In genomic region chr5:158797498-158797845, GRCh38 we compare ENCODE assay signal across 21 cellular contexts.
"Had no signal": no experiment of that assay in that cellular context is flagged by ENCODE, and none has a peak within 500 bp of the region (broad histone marks: within the 10 kb centered on the region; RNA-seq: fewer than 3 reads in every experiment).

No MANE protein-coding gene starts in this region.

- H2AFZ ChIP-seq: hepatocyte had no signal

- H3K36me3 ChIP-seq: colonic mucosa, neutrophil, pancreas, transverse colon, uterus, WERI-Rb-1 had no signal

- DNase-seq: activated CD4-positive, alpha-beta T cell treated with anti-CD3 and anti-CD28 coated beads, Interleukin-2, amount 10 ng/mL, durations not matched to agents 7 days and 5 days; activated CD4-positive, CD25-positive, alpha-beta regulatory T cell treated with anti-CD3 and anti-CD28 coated beads, Interleukin-2, amount 50 U/mL, for 72 hours; activated CD8-positive, alpha-beta memory T cell treated with anti-CD3 and anti-CD28 coated beads, Interleukin-2, amount 10 ng/mL, durations not matched to agents 7 days and 5 days; activated CD8-positive, alpha-beta T cell treated with anti-CD3 and anti-CD28 coated beads for 36 hours; activated gamma-delta T cell; activated T-cell treated with anti-CD3 and anti-CD28 coated beads for 4 hours; colonic mucosa; foreskin melanocyte; immature natural killer cell; pancreas; spleen; stimulated activated CD4-positive, alpha-beta T cell treated with anti-CD3 and anti-CD28 coated beads, Interleukin-4, amount 100 ng/mL, for 4 hours; stimulated activated naive CD8-positive, alpha-beta T cell treated with anti-CD3 and anti-CD28 coated beads, Interleukin-15, Interleukin-2, amounts not matched to agents 100 U/mL and 50 U/mL, for 24 hours; substantia nigra; T-helper 1 cell; transverse colon; uterus; WERI-Rb-1 had no signal

- H3K4me3 ChIP-seq: colonic mucosa, hepatocyte, pancreas, spleen, transverse colon, uterus had no signal

- H3K27me3 ChIP-seq: colonic mucosa, neutrophil, pancreas, spleen, transverse colon, uterus had no signal

- ATAC-seq: activated CD8-positive, alpha-beta memory T cell treated with anti-CD3 and anti-CD28 coated beads, Interleukin-2, amount 10 ng/mL, durations not matched to agents 7 days and 5 days; activated CD8-positive, alpha-beta T cell treated with anti-CD3 and anti-CD28 coated beads for 36 hours; stimulated activated naive CD8-positive, alpha-beta T cell treated with anti-CD3 and anti-CD28 coated beads, Interleukin-15, Interleukin-2, amounts not matched to agents 100 U/mL and 50 U/mL, for 24 hours had no signal

- H3K4me1 ChIP-seq: colonic mucosa, transverse colon had no signal

- H3K9me3 ChIP-seq: colonic mucosa, neutrophil, pancreas, spleen, transverse colon, uterus had no signal

- H3K27ac ChIP-seq: colonic mucosa, epithelial cell of prostate, hepatocyte, neutrophil, transverse colon, WERI-Rb-1 had no signal

- H3K4me2 ChIP-seq: hepatocyte had no signal

- H3K79me2 ChIP-seq: hepatocyte had no signal
